1 cellular context compared by ENCODE assay signal in genomic region chr17:6712058-6712853, GRCh38.
TF ChIP-seq lines count a peak whose summit lies in the region.

No MANE protein-coding gene starts in this region.

TF ChIP-seq in HepG2, 621 proteins besides CTCF, POLR2A, EP300 and RAD21 (continued from another document and continues in another):
- TF ChIP-seq AHDC1 (CRISPR knock-in tag; IDR thresholded peaks at IDR 0.05; ENCODE audit: borderline replicate concordance) (no peak), KDM2A (CRISPR knock-in tag; IDR thresholded peaks at IDR 0.05; ENCODE audit: borderline replicate concordance, low read depth) (no peak), ZNF44 (CRISPR knock-in tag; IDR thresholded peaks at IDR 0.05) (peak; percentile 75; the same call in 1 of the 2 replicates), BCLAF1 (IDR thresholded peaks at IDR 0.05) (no peak), CBFB (CRISPR knock-in tag; IDR thresholded peaks at IDR 0.05) (no peak), DDIT3 (CRISPR knock-in tag; IDR thresholded peaks at IDR 0.05) (no peak), MNT (IDR thresholded peaks at IDR 0.05) (no peak), E2F2 (CRISPR knock-in tag; IDR thresholded peaks at IDR 0.05; ENCODE audit: borderline replicate concordance) (no peak), MBD4 (IDR thresholded peaks at IDR 0.05; ENCODE audit: borderline replicate concordance, low read length) (no peak), AGO2 (optimal IDR thresholded peaks at IDR 0.05; ENCODE audit: low read depth, low read length) (no peak), ZNF124 (CRISPR knock-in tag; IDR thresholded peaks at IDR 0.05) (0 out of 2 replicates have a peak, but pooled peaks have one; percentile 52), ZNF550 (CRISPR knock-in tag; IDR thresholded peaks at IDR 0.05; ENCODE audit: borderline replicate concordance) (0 out of 2 replicates have a peak, but pooled peaks have one; percentile 15), KLF6 (CRISPR knock-in tag; IDR thresholded peaks at IDR 0.05) (no peak), ZNF839 (CRISPR knock-in tag; IDR thresholded peaks at IDR 0.05; ENCODE audit: borderline replicate concordance) (0 out of 2 replicates have a peak, but pooled peaks have one; percentile 16), ZBTB49 (CRISPR knock-in tag; IDR thresholded peaks at IDR 0.05; ENCODE audit: borderline replicate concordance) (no peak), ZNF564 (CRISPR knock-in tag; IDR thresholded peaks at IDR 0.05) (peak; percentile 88; the same call in 1 of the 2 replicates), GZF1 (CRISPR knock-in tag; IDR thresholded peaks at IDR 0.05) (no peak), GFI1 (CRISPR knock-in tag; IDR thresholded peaks at IDR 0.05; ENCODE audit: borderline replicate concordance) (no peak), ZNF644 (CRISPR knock-in tag; IDR thresholded peaks at IDR 0.05; ENCODE audit: low read depth) (no peak), ZNF766 (CRISPR knock-in tag; IDR thresholded peaks at IDR 0.05; ENCODE audit: borderline replicate concordance) (no peak), MIER3 (CRISPR knock-in tag; IDR thresholded peaks at IDR 0.05; ENCODE audit: borderline replicate concordance) (no peak), ZNF280B (CRISPR knock-in tag; IDR thresholded peaks at IDR 0.05; ENCODE audit: borderline replicate concordance) (peak; percentile 47; the same call in 1 of the 2 replicates), SATB2 (CRISPR knock-in tag; IDR thresholded peaks at IDR 0.05) (no peak), HNRNPH1 (optimal IDR thresholded peaks at IDR 0.05; ENCODE audit: low read depth, low read length) (no peak), SRY (CRISPR knock-in tag; IDR thresholded peaks at IDR 0.05) (no peak), ZHX1 (CRISPR knock-in tag; IDR thresholded peaks at IDR 0.05; ENCODE audit: low read depth) (no peak; the same call in 1 of the 2 replicates), PCBP2 (optimal IDR thresholded peaks at IDR 0.05; ENCODE audit: low read depth, low read length, poor library complexity, severe bottlenecking) (no peak), KLF15 (CRISPR knock-in tag; IDR thresholded peaks at IDR 0.05; ENCODE audit: borderline replicate concordance) (no peak), ZSCAN20 (CRISPR knock-in tag; IDR thresholded peaks at IDR 0.05; ENCODE audit: borderline replicate concordance) (no peak), TERF1 (CRISPR knock-in tag; IDR thresholded peaks at IDR 0.05) (no peak), PRDM4 (CRISPR knock-in tag; IDR thresholded peaks at IDR 0.05; ENCODE audit: borderline replicate concordance) (no peak), ZNF354B (CRISPR knock-in tag; IDR thresholded peaks at IDR 0.05) (no peak)
